ENCODE assay signal across 2 cellular contexts in the genomic region with DNA sequence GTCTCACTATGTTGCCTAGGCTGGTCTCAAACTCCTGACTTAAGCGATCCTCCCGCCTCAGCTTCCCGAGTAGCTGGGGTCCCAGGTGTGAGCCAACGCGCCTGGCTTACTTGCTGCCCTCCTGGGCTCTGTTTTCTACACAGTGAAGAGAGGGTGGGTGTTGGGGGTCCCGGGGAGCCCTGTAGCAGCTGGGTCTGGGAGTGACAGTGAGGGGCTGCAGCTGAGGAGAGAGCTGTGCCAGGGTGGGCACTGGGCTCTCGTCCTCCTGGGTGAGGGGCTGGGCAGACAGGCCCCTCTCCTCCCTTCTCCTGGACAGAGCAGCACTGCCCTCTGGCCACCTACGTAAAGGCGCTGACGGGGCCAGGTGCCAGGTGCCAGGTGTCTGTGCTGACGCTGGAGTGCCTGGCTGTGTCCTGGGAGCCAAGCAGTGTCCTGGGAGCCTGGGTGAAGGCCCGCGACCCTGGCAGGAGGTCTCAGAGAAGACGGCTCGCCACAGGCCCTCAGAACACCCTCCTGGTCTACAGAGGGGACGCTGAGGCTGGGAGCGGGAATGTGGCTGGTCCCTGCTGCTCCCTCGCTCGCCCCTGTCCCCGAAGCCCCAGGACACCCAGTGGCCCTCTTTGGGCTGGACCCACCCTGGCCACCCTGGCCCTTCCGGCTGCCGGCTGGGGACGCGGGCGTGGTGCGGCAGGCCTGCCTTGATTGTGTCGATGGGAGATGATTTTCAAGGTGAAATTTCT.
TF ChIP-seq lines count a peak whose summit lies in the region.

No MANE protein-coding gene starts in this region.

TF ChIP-seq in HepG2, 621 proteins besides CTCF, POLR2A, EP300 and RAD21:
- TF ChIP-seq RBAK (CRISPR knock-in tag; IDR thresholded peaks at IDR 0.05) (no peak), ZMYM2 (CRISPR knock-in tag; IDR thresholded peaks at IDR 0.05) (no peak), FOXM1 (CRISPR knock-in tag; IDR thresholded peaks at IDR 0.05) (no peak), NFE2 (CRISPR knock-in tag; IDR thresholded peaks at IDR 0.05) (no peak), PITX1 (CRISPR knock-in tag; IDR thresholded peaks at IDR 0.05) (no peak), ZMYM3 (CRISPR knock-in tag; IDR thresholded peaks at IDR 0.05) (no peak), ADNP (CRISPR knock-in tag; IDR thresholded peaks at IDR 0.05) (no peak), STAT5B (CRISPR knock-in tag; IDR thresholded peaks at IDR 0.05) (no peak), ATAD3A (CRISPR knock-in tag; IDR thresholded peaks at IDR 0.05) (no peak), ZNF24 (IDR thresholded peaks at IDR 0.05) (no peak), KDM3A (CRISPR knock-in tag; IDR thresholded peaks at IDR 0.05; ENCODE audit: low read depth) (no peak), PRMT3 (CRISPR knock-in tag; IDR thresholded peaks at IDR 0.05; ENCODE audit: borderline replicate concordance, low read depth) (no peak)
- TF ChIP-seq, protein P1, sequence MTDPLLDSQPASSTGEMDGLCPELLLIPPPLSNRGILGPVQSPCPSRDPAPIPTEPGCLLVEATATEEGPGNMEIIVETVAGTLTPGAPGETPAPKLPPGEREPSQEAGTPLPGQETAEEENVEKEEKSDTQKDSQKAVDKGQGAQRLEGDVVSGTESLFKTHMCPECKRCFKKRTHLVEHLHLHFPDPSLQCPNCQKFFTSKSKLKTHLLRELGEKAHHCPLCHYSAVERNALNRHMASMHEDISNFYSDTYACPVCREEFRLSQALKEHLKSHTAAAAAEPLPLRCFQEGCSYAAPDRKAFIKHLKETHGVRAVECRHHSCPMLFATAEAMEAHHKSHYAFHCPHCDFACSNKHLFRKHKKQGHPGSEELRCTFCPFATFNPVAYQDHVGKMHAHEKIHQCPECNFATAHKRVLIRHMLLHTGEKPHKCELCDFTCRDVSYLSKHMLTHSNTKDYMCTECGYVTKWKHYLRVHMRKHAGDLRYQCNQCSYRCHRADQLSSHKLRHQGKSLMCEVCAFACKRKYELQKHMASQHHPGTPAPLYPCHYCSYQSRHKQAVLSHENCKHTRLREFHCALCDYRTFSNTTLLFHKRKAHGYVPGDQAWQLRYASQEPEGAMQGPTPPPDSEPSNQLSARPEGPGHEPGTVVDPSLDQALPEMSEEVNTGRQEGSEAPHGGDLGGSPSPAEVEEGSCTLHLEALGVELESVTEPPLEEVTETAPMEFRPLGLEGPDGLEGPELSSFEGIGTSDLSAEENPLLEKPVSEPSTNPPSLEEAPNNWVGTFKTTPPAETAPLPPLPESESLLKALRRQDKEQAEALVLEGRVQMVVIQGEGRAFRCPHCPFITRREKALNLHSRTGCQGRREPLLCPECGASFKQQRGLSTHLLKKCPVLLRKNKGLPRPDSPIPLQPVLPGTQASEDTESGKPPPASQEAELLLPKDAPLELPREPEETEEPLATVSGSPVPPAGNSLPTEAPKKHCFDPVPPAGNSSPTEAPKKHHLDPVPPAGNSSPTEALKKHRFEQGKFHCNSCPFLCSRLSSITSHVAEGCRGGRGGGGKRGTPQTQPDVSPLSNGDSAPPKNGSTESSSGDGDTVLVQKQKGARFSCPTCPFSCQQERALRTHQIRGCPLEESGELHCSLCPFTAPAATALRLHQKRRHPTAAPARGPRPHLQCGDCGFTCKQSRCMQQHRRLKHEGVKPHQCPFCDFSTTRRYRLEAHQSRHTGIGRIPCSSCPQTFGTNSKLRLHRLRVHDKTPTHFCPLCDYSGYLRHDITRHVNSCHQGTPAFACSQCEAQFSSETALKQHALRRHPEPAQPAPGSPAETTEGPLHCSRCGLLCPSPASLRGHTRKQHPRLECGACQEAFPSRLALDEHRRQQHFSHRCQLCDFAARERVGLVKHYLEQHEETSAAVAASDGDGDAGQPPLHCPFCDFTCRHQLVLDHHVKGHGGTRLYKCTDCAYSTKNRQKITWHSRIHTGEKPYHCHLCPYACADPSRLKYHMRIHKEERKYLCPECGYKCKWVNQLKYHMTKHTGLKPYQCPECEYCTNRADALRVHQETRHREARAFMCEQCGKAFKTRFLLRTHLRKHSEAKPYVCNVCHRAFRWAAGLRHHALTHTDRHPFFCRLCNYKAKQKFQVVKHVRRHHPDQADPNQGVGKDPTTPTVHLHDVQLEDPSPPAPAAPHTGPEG (CRISPR knock-in tag; IDR thresholded peaks at IDR 0.05): no peak
- TF ChIP-seq, protein P2, sequence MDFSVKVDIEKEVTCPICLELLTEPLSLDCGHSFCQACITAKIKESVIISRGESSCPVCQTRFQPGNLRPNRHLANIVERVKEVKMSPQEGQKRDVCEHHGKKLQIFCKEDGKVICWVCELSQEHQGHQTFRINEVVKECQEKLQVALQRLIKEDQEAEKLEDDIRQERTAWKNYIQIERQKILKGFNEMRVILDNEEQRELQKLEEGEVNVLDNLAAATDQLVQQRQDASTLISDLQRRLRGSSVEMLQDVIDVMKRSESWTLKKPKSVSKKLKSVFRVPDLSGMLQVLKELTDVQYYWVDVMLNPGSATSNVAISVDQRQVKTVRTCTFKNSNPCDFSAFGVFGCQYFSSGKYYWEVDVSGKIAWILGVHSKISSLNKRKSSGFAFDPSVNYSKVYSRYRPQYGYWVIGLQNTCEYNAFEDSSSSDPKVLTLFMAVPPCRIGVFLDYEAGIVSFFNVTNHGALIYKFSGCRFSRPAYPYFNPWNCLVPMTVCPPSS (IDR thresholded peaks at IDR 0.05): no peak
- TF ChIP-seq, protein P3, sequence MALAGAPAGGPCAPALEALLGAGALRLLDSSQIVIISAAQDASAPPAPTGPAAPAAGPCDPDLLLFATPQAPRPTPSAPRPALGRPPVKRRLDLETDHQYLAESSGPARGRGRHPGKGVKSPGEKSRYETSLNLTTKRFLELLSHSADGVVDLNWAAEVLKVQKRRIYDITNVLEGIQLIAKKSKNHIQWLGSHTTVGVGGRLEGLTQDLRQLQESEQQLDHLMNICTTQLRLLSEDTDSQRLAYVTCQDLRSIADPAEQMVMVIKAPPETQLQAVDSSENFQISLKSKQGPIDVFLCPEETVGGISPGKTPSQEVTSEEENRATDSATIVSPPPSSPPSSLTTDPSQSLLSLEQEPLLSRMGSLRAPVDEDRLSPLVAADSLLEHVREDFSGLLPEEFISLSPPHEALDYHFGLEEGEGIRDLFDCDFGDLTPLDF (CRISPR knock-in tag; IDR thresholded peaks at IDR 0.05): no peak

TF ChIP-seq in neural cell, 6 proteins besides CTCF, POLR2A, EP300 and RAD21:
- TF ChIP-seq TAF1 (IDR thresholded peaks at IDR 0.05; ENCODE audit: low read depth) (no peak), SMC3 (conservative IDR thresholded peaks at IDR 0.05; ENCODE audit: poor library complexity) (no peak), MXI1 (conservative IDR thresholded peaks at IDR 0.05; ENCODE audit: poor library complexity, severe bottlenecking) (no peak), POLR2AphosphoS5 (IDR thresholded peaks at IDR 0.05) (no peak), EZH2 (IDR thresholded peaks at IDR 0.05; ENCODE audit: borderline replicate concordance, insufficient read depth, low read length, poor library complexity, severe bottlenecking) (no peak)
- TF ChIP-seq, protein P4, sequence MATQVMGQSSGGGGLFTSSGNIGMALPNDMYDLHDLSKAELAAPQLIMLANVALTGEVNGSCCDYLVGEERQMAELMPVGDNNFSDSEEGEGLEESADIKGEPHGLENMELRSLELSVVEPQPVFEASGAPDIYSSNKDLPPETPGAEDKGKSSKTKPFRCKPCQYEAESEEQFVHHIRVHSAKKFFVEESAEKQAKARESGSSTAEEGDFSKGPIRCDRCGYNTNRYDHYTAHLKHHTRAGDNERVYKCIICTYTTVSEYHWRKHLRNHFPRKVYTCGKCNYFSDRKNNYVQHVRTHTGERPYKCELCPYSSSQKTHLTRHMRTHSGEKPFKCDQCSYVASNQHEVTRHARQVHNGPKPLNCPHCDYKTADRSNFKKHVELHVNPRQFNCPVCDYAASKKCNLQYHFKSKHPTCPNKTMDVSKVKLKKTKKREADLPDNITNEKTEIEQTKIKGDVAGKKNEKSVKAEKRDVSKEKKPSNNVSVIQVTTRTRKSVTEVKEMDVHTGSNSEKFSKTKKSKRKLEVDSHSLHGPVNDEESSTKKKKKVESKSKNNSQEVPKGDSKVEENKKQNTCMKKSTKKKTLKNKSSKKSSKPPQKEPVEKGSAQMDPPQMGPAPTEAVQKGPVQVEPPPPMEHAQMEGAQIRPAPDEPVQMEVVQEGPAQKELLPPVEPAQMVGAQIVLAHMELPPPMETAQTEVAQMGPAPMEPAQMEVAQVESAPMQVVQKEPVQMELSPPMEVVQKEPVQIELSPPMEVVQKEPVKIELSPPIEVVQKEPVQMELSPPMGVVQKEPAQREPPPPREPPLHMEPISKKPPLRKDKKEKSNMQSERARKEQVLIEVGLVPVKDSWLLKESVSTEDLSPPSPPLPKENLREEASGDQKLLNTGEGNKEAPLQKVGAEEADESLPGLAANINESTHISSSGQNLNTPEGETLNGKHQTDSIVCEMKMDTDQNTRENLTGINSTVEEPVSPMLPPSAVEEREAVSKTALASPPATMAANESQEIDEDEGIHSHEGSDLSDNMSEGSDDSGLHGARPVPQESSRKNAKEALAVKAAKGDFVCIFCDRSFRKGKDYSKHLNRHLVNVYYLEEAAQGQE (IDR thresholded peaks at IDR 0.05; ENCODE audit: borderline replicate concordance): no peak
TF ChIP-seq in neural cell: peak in this region for 0.
